12 cellular contexts compared by ENCODE assay signal in the genomic region with DNA sequence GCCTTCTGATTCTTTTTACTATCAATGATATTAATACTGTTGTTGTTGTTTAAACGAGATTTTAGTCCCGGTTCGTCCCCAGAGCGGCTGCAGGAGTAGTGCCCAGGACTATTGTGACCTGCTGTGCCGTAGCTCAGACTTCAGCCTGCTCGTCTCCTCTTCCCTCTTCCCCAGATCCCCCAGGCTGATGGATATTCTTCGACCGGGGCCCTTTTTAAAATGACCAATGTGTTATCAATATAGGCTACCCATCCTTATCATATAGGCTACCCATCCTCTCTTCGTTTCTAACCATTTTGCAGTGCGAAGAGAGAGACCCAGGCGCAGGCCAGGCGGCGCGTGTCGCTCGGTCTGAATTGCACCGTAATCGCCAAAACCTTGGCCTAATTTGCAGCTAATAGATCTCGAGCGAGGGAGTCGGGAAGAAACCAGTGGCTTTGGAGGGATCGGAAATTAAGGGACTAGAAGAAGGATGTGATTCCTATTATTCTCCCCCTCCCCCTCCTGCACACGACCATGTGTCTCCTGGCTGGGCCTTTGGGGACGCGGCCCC. TPM values are rescaled to one million over a fixed set of nuclear protein-coding genes. Genes with fewer than 3 reads are reported as not detected.
DNase-seq lines count a peak whose midpoint lies in the region; ATAC-seq and TF ChIP-seq lines count a peak whose summit lies in the region.
"Had no signal": no experiment of that assay in that cellular context is flagged by ENCODE, and none has a peak within 500 bp of the region (broad histone marks: within the 10 kb centered on the region; RNA-seq: fewer than 3 reads in every experiment).

No MANE protein-coding gene starts in this region.

- H3K27ac Mint-ChIP-seq in glutamatergic neuron (ENCODE audit: unreplicated experiment) (no peak overlapping the region), T-helper 17 cell (no peak overlapping the region)
- H3K27ac Mint-ChIP-seq: CD4-positive, CD25-positive, alpha-beta regulatory T cell; stimulated activated memory B cell treated with anti-CD40 and anti-IgM and Interleukin-4, amounts not matched to agents 10 μg/mL and 1 μg/mL and 100 μg/mL, for 72 hours had no signal

- H3K9me3 ChIP-seq in adrenal gland (replicated peaks in 1 of 3) (no peaks in the 10 kb centered on the region), T-helper 17 cell (ENCODE audit: control insufficient read depth, low read length, poor library complexity, severe bottlenecking) (no peaks in the 10 kb centered on the region)

- H3K4me3 ChIP-seq in AG10803 (ENCODE audit: low read length) (peak overlapping the region; percentile 72; the same call in 1 of the 2 replicates), adrenal gland (peak overlapping the region in 1 of 4 donors; percentile 62), rectal smooth muscle tissue (ENCODE audit: low read length) (peak overlapping the region; percentile 70)

- intact Hi-C loops in adrenal gland (cut with DNase I) = loop anchor here in 1 of 2 donors (10.0 kb wide), 1 partner anchor 881 kb away; no protein-coding TSS in a partner anchor

- H3K36me3 Mint-ChIP-seq in glutamatergic neuron (ENCODE audit: unreplicated experiment) (no peaks in the 10 kb centered on the region), T-helper 17 cell (ENCODE audit: low read depth) (peaks cover 2% of the 10 kb centered on the region)
- H3K36me3 Mint-ChIP-seq: CD4-positive, CD25-positive, alpha-beta regulatory T cell; stimulated activated memory B cell treated with anti-CD40 and anti-IgM and Interleukin-4, amounts not matched to agents 10 μg/mL and 1 μg/mL and 100 μg/mL, for 72 hours had no signal

- peaks cover 34% of the 10 kb centered on the region for H3K27me3 Mint-ChIP-seq in glutamatergic neuron (ENCODE audit: unreplicated experiment)
- H3K27me3 Mint-ChIP-seq in T-helper 17 cell = peaks cover 55% of the 10 kb centered on the region

- no peak for DNase-seq in AG10803 (ENCODE audit: low read depth)
- no peak for DNase-seq in adrenal gland
- DNase-seq in glutamatergic neuron = no peak
- DNase-seq in T-helper 17 cell = no peak
- DNase-seq: CD4-positive, CD25-positive, alpha-beta regulatory T cell; effector memory CD4-positive, alpha-beta T cell; NCI-H1436 treated with DMSO at 0.1 percent for 48 hours had no signal

- H3K9me3 Mint-ChIP-seq in glutamatergic neuron (ENCODE audit: unreplicated experiment) = peaks cover 15% of the 10 kb centered on the region
- H3K9me3 Mint-ChIP-seq: stimulated activated memory B cell treated with anti-CD40 and anti-IgM and Interleukin-4, amounts not matched to agents 10 μg/mL and 1 μg/mL and 100 μg/mL, for 72 hours had no signal

- H3K4me1 Mint-ChIP-seq in glutamatergic neuron (ENCODE audit: low read depth, unreplicated experiment) = peaks cover 4% of the 10 kb centered on the region
- H3K4me1 Mint-ChIP-seq in T-helper 17 cell = peaks cover 9% of the 10 kb centered on the region

- WGBS in adrenal gland, 4 donors = 50 to 64% (median 56%) methylated on average over 22 to 25 of the region's 25 CpGs

- no peak overlapping the region for H3K9ac ChIP-seq in rectal smooth muscle tissue (ENCODE audit: low read length)

- no peaks in the 10 kb centered on the region for H3K27me3 ChIP-seq in adrenal gland
- no peaks in the 10 kb centered on the region for H3K27me3 ChIP-seq in rectal smooth muscle tissue (ENCODE audit: control insufficient read depth, insufficient read depth, low read length)

- H3K4me3 Mint-ChIP-seq in glutamatergic neuron (ENCODE audit: unreplicated experiment) (peak overlapping the region; percentile 53), T-helper 17 cell (no peak overlapping the region)
- H3K4me3 Mint-ChIP-seq: stimulated activated memory B cell treated with anti-CD40 and anti-IgM and Interleukin-4, amounts not matched to agents 10 μg/mL and 1 μg/mL and 100 μg/mL, for 72 hours had no signal

- TF ChIP-seq POLR2A in adrenal gland (IDR thresholded peaks at IDR 0.05) = no peak

- H3K36me3 ChIP-seq in adrenal gland (replicated peaks in 1 of 2) (no peaks in the 10 kb centered on the region), rectal smooth muscle tissue (ENCODE audit: control insufficient read depth, insufficient read depth, low read length) (no peaks in the 10 kb centered on the region)

- H3K4me1 ChIP-seq in adrenal gland (replicated peaks in 1 of 2) (peaks cover 19 to 39% of the 10 kb centered on the region in 2 donors), rectal smooth muscle tissue (ENCODE audit: control insufficient read depth, insufficient read depth, low read length) (peaks cover 7% of the 10 kb centered on the region)

- ATAC-seq in GM21390 (IDR thresholded peaks at IDR 0.05; ENCODE audit: unreplicated experiment) (no peak), HG02642 (IDR thresholded peaks at IDR 0.05; ENCODE audit: poor library complexity, unreplicated experiment) (no peak), GM18873 (IDR thresholded peaks at IDR 0.05; ENCODE audit: low FRiP score, unreplicated experiment) (no peak), T-helper 17 cell (no peak)
- ATAC-seq: stimulated activated memory B cell treated with anti-CD40 and anti-IgM and Interleukin-4, amounts not matched to agents 10 μg/mL and 1 μg/mL and 100 μg/mL, for 72 hours had no signal

- H3K27ac ChIP-seq in adrenal gland = peak overlapping the region in 4 of 5 donors; percentile 83 to 93 (median 88)
- H3K27ac ChIP-seq in rectal smooth muscle tissue (ENCODE audit: low read depth, low read length) = peak overlapping the region; percentile 81

- TF ChIP-seq CTCF in AG10803 (conservative IDR thresholded peaks at IDR 0.05; ENCODE audit: low read length) (no peak), adrenal gland (IDR thresholded peaks at IDR 0.05) (no peak), glutamatergic neuron (IDR thresholded peaks at IDR 0.05; ENCODE audit: partially characterized antibody, unreplicated experiment) (no peak)

RNA-seq across cellular contexts. Expression of a gene that starts 23.0 kb away (rescaled TPM):
- 100 to 1,000 TPM in 2 of 8 donors, 10 to 100 TPM in 6; 22.3 to 113 (median 54.8) TPM for total RNA-seq in adrenal gland
- 10 to 100 TPM; 27.3 to 67.9 (median 37.3) TPM for polyA plus RNA-seq in adrenal gland
- total RNA-seq in glutamatergic neuron (ENCODE audit: unreplicated experiment) = 1.9 TPM
- not detected for total RNA-seq in T-helper 17 cell
- total RNA-seq: CD4-positive, CD25-positive, alpha-beta regulatory T cell had no signal
- polyA plus RNA-seq: CD4-positive, CD25-positive, alpha-beta regulatory T cell had no signal
